In genomic region chr7:157411580-157411979, GRCh38 we compare ENCODE assay signal across 10 cellular contexts.
DNase-seq lines count a peak whose midpoint lies in the region; ATAC-seq and TF ChIP-seq lines count a peak whose summit lies in the region.
"Had no signal": no experiment of that assay in that cellular context is flagged by ENCODE, and none has a peak within 500 bp of the region (broad histone marks: within the 10 kb centered on the region; RNA-seq: fewer than 3 reads in every experiment).

No MANE protein-coding gene starts in this region.

- ATAC-seq in T-helper 17 cell (peak; percentile 88), HG02938 (IDR thresholded peaks at IDR 0.05; ENCODE audit: unreplicated experiment) (no peak)

- H3K79me1 ChIP-seq in H9 (ENCODE audit: insufficient read depth, low read depth, low read length, poor library complexity, severe bottlenecking), result peaks cover 6% of the 10 kb centered on the region

- H3K36me3 Mint-ChIP-seq in H9 (ENCODE audit: insufficient read depth in 1 of 3, low read depth in 3 of 3) (peaks cover 31 to 58% (median 52%) of the 10 kb centered on the region in 3 experiments), T-helper 17 cell (ENCODE audit: low read depth) (peaks cover 3% of the 10 kb centered on the region)

- no peak overlapping the region for H2AFZ ChIP-seq in H9 (ENCODE audit: low read length)
- H2AFZ ChIP-seq: parathyroid adenoma had no signal

- WGBS in H9 (ENCODE audit: extremely low coverage, insufficient read length, low lambda C conversion rate), result no CpG with 5 or more reads among the region's 19 CpGs

- H3K4me2 ChIP-seq in H9 (ENCODE audit: insufficient read depth, insufficient read length, low read length), result no peak overlapping the region

- no peaks in the 10 kb centered on the region for H3K23me2 ChIP-seq in H9 (ENCODE audit: insufficient read length, low read depth, low read length, poor library complexity, severe bottlenecking)

- H3T11ph ChIP-seq in H9 (ENCODE audit: low read length), result no peak overlapping the region

- H2AK5ac ChIP-seq in H9 (ENCODE audit: insufficient read length, low read length), result no peak overlapping the region

- H4K20me1 ChIP-seq in H9 (ENCODE audit: control insufficient read depth, insufficient read depth, insufficient read length), result no peaks in the 10 kb centered on the region

- H3K27me3 Mint-ChIP-seq in H9 (ENCODE audit: low read depth) (no peaks in the 10 kb centered on the region), T-helper 17 cell (no peaks in the 10 kb centered on the region)
- H3K27me3 Mint-ChIP-seq: brain had no signal

- no peak overlapping the region; the same call in 1 of the 2 replicates for H3K14ac ChIP-seq in H9 (ENCODE audit: insufficient read depth, low read length)

- no peaks in the 10 kb centered on the region for H3K9me3 ChIP-seq in H9 (ENCODE audit: control insufficient read depth, low read depth, low read length)
- no peaks in the 10 kb centered on the region for H3K9me3 ChIP-seq in T-helper 17 cell (ENCODE audit: control insufficient read depth, low read length, poor library complexity, severe bottlenecking)

- no peak overlapping the region for H3K18ac ChIP-seq in H9 (ENCODE audit: insufficient read length, low read depth, low read length)

- TF ChIP-seq CTCF in H9 (conservative IDR thresholded peaks at IDR 0.05), result peak; percentile 35; the same call in 2 of the 3 replicates

- no peak overlapping the region for H2BK12ac ChIP-seq in H9 (ENCODE audit: insufficient read length, low read depth, low read length)

- no peak overlapping the region for H3K56ac ChIP-seq in H9 (ENCODE audit: insufficient read length, low read depth, low read length)

- no peaks in the 10 kb centered on the region for H3K79me2 ChIP-seq in H9 (ENCODE audit: insufficient read depth, low read length)

- H3K27me3 ChIP-seq in H9 (ENCODE audit: insufficient read depth, low read length), result no peaks in the 10 kb centered on the region

- no peak overlapping the region for H4K91ac ChIP-seq in H9 (ENCODE audit: insufficient read length, low read depth, low read length)

- H4K5ac ChIP-seq in H9 (ENCODE audit: insufficient read length, low read depth, low read length), result no peak overlapping the region

- H3K27ac ChIP-seq in H9 (ENCODE audit: insufficient read length, low read depth, low read length), result no peak overlapping the region
- H3K27ac ChIP-seq: parathyroid adenoma had no signal

- H3K23ac ChIP-seq in H9 (ENCODE audit: insufficient read length, low read depth, low read length), result no peak overlapping the region

- no peak overlapping the region for H4K8ac ChIP-seq in H9 (replicated peaks; ENCODE audit: insufficient read length, low read depth, low read length)

- H2BK20ac ChIP-seq in H9 (ENCODE audit: low read depth, low read length, poor library complexity, severe bottlenecking), result no peak overlapping the region

- H3K4me3 Mint-ChIP-seq in H9 (no peak overlapping the region), T-helper 17 cell (peak overlapping the region; percentile 82)
- H3K4me3 Mint-ChIP-seq: brain had no signal

- no peak overlapping the region for H3K9ac ChIP-seq in H9 (ENCODE audit: extremely low read depth, insufficient read length, low read length)
- H3K9ac ChIP-seq: parathyroid adenoma had no signal

- no peak overlapping the region for H3K4ac ChIP-seq in H9 (ENCODE audit: low read depth, low read length)

- DNase-seq in H9, result peak; percentile 86
- peak; percentile 53 to 62 (median 58) for DNase-seq in T-helper 17 cell
- DNase-seq in astrocyte of the hippocampus (ENCODE audit: low read depth, low spot score), result peak; percentile 29
- DNase-seq in stimulated activated CD4-positive, alpha-beta T cell treated with anti-CD3 and anti-CD28 coated beads, Interleukin-2, amount 100 ng/mL, for 4 hours (ENCODE audit: low read depth), result peak; percentile 16
- DNase-seq in glomerular visceral epithelial cell (ENCODE audit: extremely low spot score), result no peak
- DNase-seq in mucosa of gallbladder (ENCODE audit: low spot score), result no peak
- no peak for DNase-seq in RKO (ENCODE audit: low spot score)

- H3K27ac Mint-ChIP-seq in H9 (peak overlapping the region in 2 of 3 experiments; percentile 66 to 92; a peak in 3 of 7 replicates), T-helper 17 cell (peak overlapping the region; percentile 92)
- H3K27ac Mint-ChIP-seq: brain had no signal

- H2BK5ac ChIP-seq in H9 (ENCODE audit: insufficient read length, low read length), result no peak overlapping the region

- H3K4me1 ChIP-seq in H9 (ENCODE audit: insufficient read depth, low read length), result no peaks in the 10 kb centered on the region
- H3K4me1 ChIP-seq: parathyroid adenoma had no signal

- H2BK15ac ChIP-seq in H9 (ENCODE audit: low read depth, low read length), result no peak overlapping the region

- H3K4me1 Mint-ChIP-seq in H9 (peaks cover 28 to 40% of the 10 kb centered on the region in 2 experiments), T-helper 17 cell (peaks cover 12% of the 10 kb centered on the region)
- H3K4me1 Mint-ChIP-seq: brain had no signal

- H2BK120ac ChIP-seq in H9 (ENCODE audit: low read depth, low read length, poor library complexity, severe bottlenecking), result no peak overlapping the region

- no peaks in the 10 kb centered on the region; a peak in 1 of 5 replicates for H3K9me3 Mint-ChIP-seq in H9

Comparison
In these comparisons a context has a peak if more than half of its experiments do, and no peak if none do; other contexts are left out.
1. DNase-seq: peak in H9 (single experiment), T-helper 17 cell (3 of 3), astrocyte of the hippocampus (single experiment) and stimulated activated CD4-positive, alpha-beta T cell treated with anti-CD3 and anti-CD28 coated beads, Interleukin-2, amount 100 ng/mL, for 4 hours (single experiment); none in glomerular visceral epithelial cell (single experiment), mucosa of gallbladder (single experiment) and RKO (single experiment).